In genomic region chr2:11773747-11774536, GRCh38 we compare ENCODE assay signal across 1 cellular context.
TF ChIP-seq lines count a peak whose summit lies in the region.

No MANE protein-coding gene starts in this region.

TF ChIP-seq in IMR-90, 13 proteins besides CTCF, POLR2A, EP300 and RAD21:
- TF ChIP-seq CEBPB (IDR thresholded peaks at IDR 0.05; ENCODE audit: low read depth, low read length): no peak
- TF ChIP-seq MAZ (IDR thresholded peaks at IDR 0.05; ENCODE audit: borderline replicate concordance, low read depth, low read length): no peak
- TF ChIP-seq RCOR1 (IDR thresholded peaks at IDR 0.05; ENCODE audit: insufficient replicate concordance, low read length): no peak
- TF ChIP-seq FOS (IDR thresholded peaks at IDR 0.05; ENCODE audit: low read depth, low read length): no peak
- no peak for TF ChIP-seq BHLHE40 (IDR thresholded peaks at IDR 0.05; ENCODE audit: low read depth, low read length)
